Comparison of ENCODE assay signal across 23 cellular contexts in genomic region chr16:4917117-4917516, GRCh38. TPM values are rescaled to one million over a fixed set of nuclear protein-coding genes. Genes with fewer than 3 reads are reported as not detected.
A peak's percentile ranks its signal among the peaks of the same experiment; 100 is the strongest.
DNase-seq lines count a peak whose midpoint lies in the region; ATAC-seq, FAIRE-seq and TF ChIP-seq lines count a peak whose summit lies in the region.
"Had no signal": no experiment of that assay in that cellular context is flagged by ENCODE, and none has a peak within 500 bp of the region (broad histone marks: within the 10 kb centered on the region; RNA-seq: fewer than 3 reads in every experiment).

No MANE protein-coding gene starts in this region.

- H3K4me3 ChIP-seq in breast epithelium (no peak overlapping the region), bronchial epithelial cell (ENCODE audit: low read depth, low read length) (no peak overlapping the region)
- H3K4me3 ChIP-seq: spleen had no signal

- H3K9me3 Mint-ChIP-seq in MCF 10A (ENCODE audit: unreplicated experiment), result no peaks in the 10 kb centered on the region
- H3K9me3 Mint-ChIP-seq: CD8-positive, alpha-beta memory T cell; endodermal cell; stimulated activated naive CD8-positive, alpha-beta T cell treated with anti-CD3 and anti-CD28 coated beads, Interleukin-15, amount 100 ng/mL, for 72 hours had no signal

- H3K27me3 Mint-ChIP-seq in MCF 10A (ENCODE audit: insufficient read depth, unreplicated experiment), result no peaks in the 10 kb centered on the region
- H3K27me3 Mint-ChIP-seq: stimulated activated naive CD8-positive, alpha-beta T cell treated with anti-CD3 and anti-CD28 coated beads, Interleukin-15, amount 100 ng/mL, for 72 hours had no signal

- H3K4me3 Mint-ChIP-seq in MCF 10A (ENCODE audit: unreplicated experiment), result no peak overlapping the region
- H3K4me3 Mint-ChIP-seq: brain; CD8-positive, alpha-beta memory T cell; endodermal cell; stimulated activated naive CD8-positive, alpha-beta T cell treated with anti-CD3 and anti-CD28 coated beads, Interleukin-15, amount 100 ng/mL, for 72 hours had no signal

- intact Hi-C loops in MCF 10A (cut with micrococcal nuclease), result no loop called here
- intact Hi-C loops in breast epithelium (cut with DNase I; ENCODE audit: low total_unique reads), result no loop called here

- FAIRE-seq in bronchial epithelial cell (lab: Jason Lieb, UNC), result no peak
- FAIRE-seq: GM12891 had no signal

- BruUV-seq in MCF 10A (replicated peaks; lab: Mats Ljungman, UMichigan), result no TSS peak

- no peaks in the 10 kb centered on the region for H3K27me3 ChIP-seq in breast epithelium
- no peaks in the 10 kb centered on the region for H3K27me3 ChIP-seq in bronchial epithelial cell (ENCODE audit: control insufficient read depth, insufficient read depth, low read length)

- H3K27ac Mint-ChIP-seq in MCF 10A (ENCODE audit: low read depth, unreplicated experiment), result peak overlapping the region; percentile 57
- H3K27ac Mint-ChIP-seq: endodermal cell had no signal

- peaks cover 16% of the 10 kb centered on the region for H3K4me1 Mint-ChIP-seq in MCF 10A (ENCODE audit: insufficient read depth, unreplicated experiment)
- H3K4me1 Mint-ChIP-seq: brain; CD8-positive, alpha-beta memory T cell; stimulated activated naive CD8-positive, alpha-beta T cell treated with anti-CD3 and anti-CD28 coated beads, Interleukin-15, amount 100 ng/mL, for 72 hours had no signal

- H3K36me3 ChIP-seq in breast epithelium, result no peaks in the 10 kb centered on the region
- peaks cover 15% of the 10 kb centered on the region for H3K36me3 ChIP-seq in bronchial epithelial cell (ENCODE audit: control insufficient read depth, insufficient read depth, low read length)
- H3K36me3 ChIP-seq: spleen, WERI-Rb-1 had no signal

- TF ChIP-seq POLR2A in breast epithelium (IDR thresholded peaks at IDR 0.05), result no peak

- TF ChIP-seq CTCF in MCF 10A (IDR thresholded peaks at IDR 0.05; ENCODE audit: unreplicated experiment) (no peak), breast epithelium (IDR thresholded peaks at IDR 0.05) (no peak), bronchial epithelial cell (IDR thresholded peaks at IDR 0.05; ENCODE audit: insufficient read depth, low read length, severe bottlenecking) (no peak)

- ATAC-seq in GM19452 (IDR thresholded peaks at IDR 0.05; ENCODE audit: unreplicated experiment) (no peak), GM21619 (IDR thresholded peaks at IDR 0.05; ENCODE audit: unreplicated experiment) (no peak)
- ATAC-seq: left colon; Panc1; stimulated activated naive CD8-positive, alpha-beta T cell treated with anti-CD3 and anti-CD28 coated beads, Interleukin-15, amount 100 ng/mL, for 72 hours had no signal

- POLR2A ChIA-PET in MCF 10A (lab: Yijun Ruan, JAX), result interaction anchor here (0.7 to 1.9 kb wide), 4 partner anchors 10 to 28 kb away, joined by 3 to 6 read pairs (median 4); no protein-coding TSS in a partner anchor

- no peaks in the 10 kb centered on the region for H3K9me3 ChIP-seq in breast epithelium
- H3K9me3 ChIP-seq: spleen had no signal

- H3K27ac ChIP-seq in breast epithelium, result peak overlapping the region in 1 of 2 donors; percentile 13
- H3K27ac ChIP-seq: 22Rv1, spleen, WERI-Rb-1 had no signal

- peaks cover 0 to 4% of the 10 kb centered on the region in 2 donors for H3K4me1 ChIP-seq in breast epithelium
- H3K4me1 ChIP-seq: spleen had no signal

- H3K36me3 Mint-ChIP-seq in MCF 10A (ENCODE audit: insufficient read depth, unreplicated experiment), result peaks cover 38% of the 10 kb centered on the region
- H3K36me3 Mint-ChIP-seq: brain; CD8-positive, alpha-beta memory T cell had no signal

- DNase-seq in MCF 10A (ENCODE audit: unreplicated experiment), result no peak
- no peak for DNase-seq in breast epithelium (ENCODE audit: low spot score in 2 of 2)
- peak; percentile 45 for DNase-seq in bronchial epithelial cell (ENCODE audit: low read depth)
- DNase-seq in kidney glomerular epithelial cell (lab: John Stamatoyannopoulos, UW), result peak; percentile 14
- DNase-seq in SKM-1 (lab: John Stamatoyannopoulos, UW; ENCODE audit: unreplicated experiment), result no peak
- DNase-seq in GOT3 (lab: John Stamatoyannopoulos, UW), result no peak
- DNase-seq: activated CD8-positive, alpha-beta memory T cell treated with anti-CD3 and anti-CD28 coated beads for 24 hours; CD8-positive, alpha-beta memory T cell; endodermal cell; head of caudate nucleus; Kasumi-1; left colon; NCI-H1694; NCI-H524 treated with DMSO at 0.1 percent for 48 hours; spleen; stimulated activated naive CD8-positive, alpha-beta T cell treated with anti-CD3 and anti-CD28 coated beads, Interleukin-15, amount 100 ng/mL, for 72 hours; WERI-Rb-1 had no signal

- CTCF ChIA-PET in MCF 10A (lab: Yijun Ruan, JAX), result interaction anchor here (1.0 to 2.5 kb wide), 5 partner anchors 13 to 40 kb away, joined by 4 to 10 read pairs (median 5); partner anchors contain the start of gene PPL

RNA-seq across cellular contexts. Expression of gene PPL, which starts 19.8 kb away (rescaled TPM):
- total RNA-seq in MCF 10A (2022) (49.1 and 50.1 TPM in 2 replicates), breast epithelium (100 to 1,000 TPM in 1 of 3 donors, 10 to 100 TPM in 2; 53.1 to 169 (median 97.5) TPM), bronchial epithelial cell (184 and 378 TPM in 2 replicates)
- total RNA-seq: CD8-positive, alpha-beta memory T cell had no signal

RNA-seq across cellular contexts. Expression of gene SEC14L5, which starts 41.0 kb away (rescaled TPM):
- total RNA-seq in MCF 10A (2022), result 0.22 TPM in 1 of 2 replicates, not detected in the other
- total RNA-seq in breast epithelium, result 1 to 10 TPM in 1 of 3 donors, under 1 TPM in 2; 0.33 to 1.3 (median 0.59) TPM
- total RNA-seq in bronchial epithelial cell, result under 0.01 and 0.13 TPM in 2 replicates
- total RNA-seq: CD8-positive, alpha-beta memory T cell had no signal

Comparison
In these comparisons a context has a peak if more than half of its experiments do, and no peak if none do; other contexts are left out.
1. DNase-seq: peak in bronchial epithelial cell (single experiment) and kidney glomerular epithelial cell (single experiment); none in MCF 10A (single experiment), breast epithelium (0 of 2), SKM-1 (single experiment) and GOT3 (single experiment).